ENCODE assay signal across 10 cellular contexts in the genomic region with DNA sequence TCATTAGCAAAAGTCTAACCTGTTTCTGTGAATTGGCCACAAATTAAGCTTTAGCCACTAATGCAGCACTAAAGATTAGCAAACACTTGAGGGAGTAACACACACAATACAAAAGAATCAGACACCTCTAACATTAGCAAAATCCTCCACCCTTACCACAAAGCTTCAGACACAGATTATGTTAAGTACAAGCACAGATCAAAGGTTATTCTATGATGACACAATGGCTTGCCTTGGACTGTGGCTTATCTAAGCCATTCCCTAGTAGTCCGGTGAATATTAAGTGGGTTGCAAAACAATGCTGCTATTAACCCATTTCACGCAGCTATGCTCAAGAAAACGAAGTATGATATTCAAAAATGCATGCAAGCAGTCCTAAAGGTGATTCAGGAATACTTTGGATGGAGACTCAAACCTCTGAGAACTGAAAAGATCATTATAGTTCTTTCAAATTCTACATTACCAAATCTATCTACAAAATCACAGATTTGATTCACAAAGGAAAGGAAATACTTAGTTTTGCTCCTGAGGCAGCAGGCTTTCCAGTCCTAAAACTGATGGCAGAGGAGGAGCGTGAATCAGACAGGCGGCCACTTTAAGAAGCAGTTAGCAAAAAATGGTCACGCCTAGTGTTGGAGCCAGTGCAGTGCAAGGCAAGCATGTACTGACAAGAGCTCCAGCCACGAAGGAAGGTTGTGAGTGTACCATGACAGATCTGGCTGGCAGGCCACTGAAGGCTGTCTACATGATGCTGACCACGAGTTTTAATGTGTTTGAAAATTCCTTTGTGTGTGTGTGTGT.
DNase-seq lines count a peak whose midpoint lies in the region; ATAC-seq and TF ChIP-seq lines count a peak whose summit lies in the region.
"Had no signal": no experiment of that assay in that cellular context is flagged by ENCODE, and none has a peak within 500 bp of the region (broad histone marks: within the 10 kb centered on the region; RNA-seq: fewer than 3 reads in every experiment).

No MANE protein-coding gene starts in this region.

- WGBS in endodermal cell (ENCODE audit: insufficient coverage in 1 of 2, insufficient read length in 1 of 2), 2 experiments = 86 to 93% methylated on average over 8 of the region's 8 CpGs

- H3K36me3 ChIP-seq in endodermal cell (ENCODE audit: control insufficient read depth, insufficient read depth, low read length) (peaks cover 21% of the 10 kb centered on the region), BE2C (no peaks in the 10 kb centered on the region; the same call in 1 of the 2 replicates)

- TF ChIP-seq CTCF in endodermal cell (conservative IDR thresholded peaks at IDR 0.05) (peak; percentile 44), BE2C (IDR thresholded peaks at IDR 0.05; ENCODE audit: low read depth, low read length) (no peak)

- H3K9ac ChIP-seq in endodermal cell (ENCODE audit: extremely low read depth, low read length, poor library complexity, severe bottlenecking) = no peak overlapping the region

- H3K4me1 ChIP-seq in endodermal cell (ENCODE audit: control insufficient read depth, insufficient read depth, low read length) (peaks cover 3% of the 10 kb centered on the region), BE2C (no peaks in the 10 kb centered on the region)

- H3K4me3 Mint-ChIP-seq in endodermal cell = no peak overlapping the region
- H3K4me3 Mint-ChIP-seq in naive thymus-derived CD8-positive, alpha-beta T cell = no peak overlapping the region

- H3K4me3 ChIP-seq in endodermal cell (ENCODE audit: low read length) (no peak overlapping the region), BE2C (ENCODE audit: low read depth, low read length) (no peak overlapping the region)

- H3K9me3 Mint-ChIP-seq in endodermal cell = no peaks in the 10 kb centered on the region
- no peaks in the 10 kb centered on the region for H3K9me3 Mint-ChIP-seq in naive thymus-derived CD8-positive, alpha-beta T cell

- H3K4me1 Mint-ChIP-seq in endodermal cell = peaks cover 16% of the 10 kb centered on the region
- H3K4me1 Mint-ChIP-seq in naive thymus-derived CD8-positive, alpha-beta T cell = peaks cover 8 to 28% (median 15%) of the 10 kb centered on the region in 4 donors

- no peak for ATAC-seq in naive thymus-derived CD8-positive, alpha-beta T cell

- peak overlapping the region; percentile 1 for H3K27ac Mint-ChIP-seq in endodermal cell
- peak overlapping the region in 6 of 10 donors; percentile 0 to 64 (median 45) for H3K27ac Mint-ChIP-seq in naive thymus-derived CD8-positive, alpha-beta T cell

- no peaks in the 10 kb centered on the region for H3K9me3 ChIP-seq in endodermal cell (ENCODE audit: control insufficient read depth, low read length)
- no peaks in the 10 kb centered on the region for H3K9me3 ChIP-seq in BE2C

- DNase-seq in EH (ENCODE audit: low read depth) (peak; percentile 12), NCI-H226 (peak; percentile 17), endodermal cell (no peak), OCI-M1 (lab: John Stamatoyannopoulos, UW) (no peak), posterior vena cava (ENCODE audit: low spot score) (no peak), BE2C (no peak), HCEC 1CT (no peak)
- no peak for DNase-seq in naive thymus-derived CD8-positive, alpha-beta T cell
- DNase-seq: glutamatergic neuron, NCI-H446 treated with DMSO at 0.1 percent for 48 hours had no signal

- H3K27ac ChIP-seq in endodermal cell (ENCODE audit: low read depth, low read length) = no peak overlapping the region

- no peaks in the 10 kb centered on the region for H3K27me3 Mint-ChIP-seq in endodermal cell (ENCODE audit: insufficient read depth)
- no peaks in the 10 kb centered on the region for H3K27me3 Mint-ChIP-seq in naive thymus-derived CD8-positive, alpha-beta T cell

- H3K27me3 ChIP-seq in endodermal cell (ENCODE audit: control insufficient read depth, insufficient read depth, low read length, poor library complexity, severe bottlenecking) = no peaks in the 10 kb centered on the region
- H3K27me3 ChIP-seq in BE2C = no peaks in the 10 kb centered on the region

- POLR2A ChIA-PET in naive thymus-derived CD8-positive, alpha-beta T cell (lab: Charles Lee) = no interaction called here

- peaks cover 9% of the 10 kb centered on the region for H3K36me3 Mint-ChIP-seq in endodermal cell (ENCODE audit: low read depth)
- peaks cover 7 to 54% (median 9%) of the 10 kb centered on the region in 3 donors for H3K36me3 Mint-ChIP-seq in naive thymus-derived CD8-positive, alpha-beta T cell

- intact Hi-C loops in posterior vena cava (cut with DNase I) = no loop called here

Comparison
In these comparisons a context has a peak if more than half of its experiments do, and no peak if none do; other contexts are left out.
1. DNase-seq: peak in EH (single experiment) and NCI-H226 (single experiment); none in endodermal cell (single experiment), naive thymus-derived CD8-positive, alpha-beta T cell (0 of 10), OCI-M1 (single experiment), posterior vena cava (single experiment), BE2C (single experiment) and HCEC 1CT (single experiment).